17 cellular contexts compared by ENCODE assay signal in genomic region chr9:124673063-124673462, GRCh38.
"Had no signal": no experiment of that assay in that cellular context is flagged by ENCODE, and none has a peak within 500 bp of the region (broad histone marks: within the 10 kb centered on the region; RNA-seq: fewer than 3 reads in every experiment).

No MANE protein-coding gene starts in this region.

- H3K4me1 Mint-ChIP-seq: neural crest cell had no signal

- DNase-seq: activated CD4-positive, alpha-beta T cell treated with anti-CD3 and anti-CD28 coated beads for 36 hours; activated effector memory CD4-positive, alpha-beta T cell treated with Interleukin-2 at 50 U/mL for 16 hours; activated T-cell treated with anti-CD3 and anti-CD28 coated beads, Interleukin-2, amount 50 U/mL, for 1 hour; aorta; dorsolateral prefrontal cortex; islet precursor cell; left ventricle myocardium inferior; mesendoderm; stimulated activated CD4-positive, alpha-beta T cell treated with anti-CD3 and anti-CD28 coated beads, Interleukin-2, amount 100 ng/mL, for 48 hours; upper lobe of left lung; WERI-Rb-1 had no signal

- FAIRE-seq: endometrium had no signal

- ATAC-seq: activated CD4-positive, alpha-beta T cell treated with anti-CD3 and anti-CD28 coated beads for 36 hours; esophagus mucosa had no signal

- H3K36me3 ChIP-seq: breast epithelium, left ventricle myocardium inferior, upper lobe of left lung had no signal

- H3K9me3 Mint-ChIP-seq: neural crest cell; stimulated activated naive CD8-positive, alpha-beta T cell treated with anti-CD3 and anti-CD28 coated beads, Interleukin-15, Interleukin-2, amounts not matched to agents 100 ng/mL and 50 ng/mL, for 24 hours had no signal

- H3K4me1 ChIP-seq: breast epithelium had no signal

- H3K27me3 ChIP-seq: breast epithelium, dorsolateral prefrontal cortex, upper lobe of left lung had no signal

- H3K9me3 ChIP-seq: breast epithelium, left ventricle myocardium inferior, upper lobe of left lung had no signal

- H3K27me3 Mint-ChIP-seq: activated CD4-positive, alpha-beta T cell treated with anti-CD3 and anti-CD28 coated beads for 36 hours had no signal

- H3K27ac Mint-ChIP-seq: activated CD4-positive, alpha-beta T cell treated with anti-CD3 and anti-CD28 coated beads for 36 hours; activated naive CD8-positive, alpha-beta T cell had no signal

- H3K27ac ChIP-seq: breast epithelium, dorsolateral prefrontal cortex, left ventricle myocardium inferior, upper lobe of left lung, WERI-Rb-1 had no signal

- H3K4me3 Mint-ChIP-seq: activated CD4-positive, alpha-beta T cell treated with anti-CD3 and anti-CD28 coated beads for 36 hours; activated naive CD8-positive, alpha-beta T cell; neural crest cell; stimulated activated naive CD8-positive, alpha-beta T cell treated with anti-CD3 and anti-CD28 coated beads, Interleukin-15, Interleukin-2, amounts not matched to agents 100 ng/mL and 50 ng/mL, for 24 hours had no signal

- H3K4me3 ChIP-seq: breast epithelium, dorsolateral prefrontal cortex, left ventricle myocardium inferior, upper lobe of left lung had no signal
